Comparison of ENCODE assay signal across 7 cellular contexts in genomic region chr7:150406565-150407421, GRCh38. TPM values are rescaled to one million over a fixed set of nuclear protein-coding genes. Genes with fewer than 3 reads are reported as not detected.
DNase-seq lines count a peak whose midpoint lies in the region; ATAC-seq and TF ChIP-seq lines count a peak whose summit lies in the region.

No MANE protein-coding gene starts in this region.

- H3K4me1 ChIP-seq in breast epithelium (peaks cover 0 to 5% of the 10 kb centered on the region in 2 donors), muscle layer of duodenum (ENCODE audit: control insufficient read depth in 1 of 2, insufficient read depth in 2 of 2, low read length in 2 of 2) (peaks cover 11 to 22% of the 10 kb centered on the region in 2 donors)

- H3K27ac ChIP-seq in breast epithelium (peak overlapping the region; percentile 87 to 93), muscle layer of duodenum (ENCODE audit: low read length) (peak overlapping the region; percentile 88)

- intact Hi-C loops in breast epithelium (cut with DNase I; ENCODE audit: low total_unique reads): no loop called here

- H3K4me3 ChIP-seq in breast epithelium: peak overlapping the region; percentile 71 to 78 (median 74)
- peak overlapping the region; percentile 69 to 71 for H3K4me3 ChIP-seq in muscle layer of duodenum (ENCODE audit: low read depth in 1 of 2, low read length in 2 of 2)

- TF ChIP-seq POLR2A in GM18526 (IDR thresholded peaks at IDR 0.05; ENCODE audit: extremely low read depth, insufficient read length): peak; percentile 31
- no peak for TF ChIP-seq POLR2A in breast epithelium (IDR thresholded peaks at IDR 0.05)

- H3K9me3 ChIP-seq in breast epithelium (no peaks in the 10 kb centered on the region), muscle layer of duodenum (ENCODE audit: control insufficient read depth in 1 of 2, low read length in 2 of 2) (no peaks in the 10 kb centered on the region)

- ATAC-seq in HG02588 (IDR thresholded peaks at IDR 0.05; ENCODE audit: unreplicated experiment): peak; percentile 49

- H3K27me3 ChIP-seq in breast epithelium (no peaks in the 10 kb centered on the region), muscle layer of duodenum (ENCODE audit: low read depth, low read length) (no peaks in the 10 kb centered on the region)

- H3K36me3 ChIP-seq in breast epithelium (no peaks in the 10 kb centered on the region), muscle layer of duodenum (ENCODE audit: control insufficient read depth in 1 of 2, insufficient read depth in 2 of 2, low read length in 2 of 2) (peaks cover 7 to 12% of the 10 kb centered on the region in 2 donors)

- DNase-seq in NCI-H2171 treated with DMSO at 0.1 percent for 48 hours (lab: John Stamatoyannopoulos, UW) (peak; percentile 76), breast epithelium (ENCODE audit: low spot score in 2 of 2) (no peak), SHP77 treated with DMSO at 0.1 percent for 48 hours (lab: John Stamatoyannopoulos, UW) (no peak), HCEC 1CT (no peak)

- no peak for TF ChIP-seq CTCF in breast epithelium (IDR thresholded peaks at IDR 0.05)

RNA-seq across cellular contexts. Expression of gene ZNF775, which starts 27.7 kb away (rescaled TPM):
- total RNA-seq in breast epithelium: 1 to 10 TPM; 1.9 to 5.7 (median 4.6) TPM

RNA-seq across cellular contexts. Expression of gene REPIN1, which starts 38.2 kb away (rescaled TPM):
- 10 to 100 TPM; 43.7 to 70.8 (median 68.2) TPM for total RNA-seq in breast epithelium

RNA-seq across cellular contexts. Expression of gene GIMAP8, which starts 43.6 kb away (rescaled TPM):
- total RNA-seq in breast epithelium: 10 to 100 TPM in 2 of 3 donors, 1 to 10 TPM in 1; 7.2 to 11.5 (median 10.4) TPM
